ENCODE assay signal across 8 cellular contexts in genomic region chr6:157667211-157668033, GRCh38.
DNase-seq lines count a peak whose midpoint lies in the region; ATAC-seq and TF ChIP-seq lines count a peak whose summit lies in the region.

No MANE protein-coding gene starts in this region.

- H3K27ac ChIP-seq in fibroblast of lung (ENCODE audit: insufficient read depth, low read length) (no peak overlapping the region), neuronal stem cell (replicated peaks; ENCODE audit: low read length) (no peak overlapping the region)

- H3K18ac ChIP-seq in neuronal stem cell (ENCODE audit: low read length): no peak overlapping the region

- H3K27me3 Mint-ChIP-seq in type B pancreatic cell: peaks cover 5% of the 10 kb centered on the region

- H2BK15ac ChIP-seq in neuronal stem cell (ENCODE audit: low read length): no peak overlapping the region

- H3K36me3 ChIP-seq in NT2/D1 (ENCODE audit: insufficient read depth, insufficient read length, low read length) (no peaks in the 10 kb centered on the region), fibroblast of lung (ENCODE audit: control insufficient read depth, insufficient read depth, low read length) (no peaks in the 10 kb centered on the region), neuronal stem cell (replicated peaks in 1 of 2; ENCODE audit: control insufficient read depth in 2 of 2, insufficient read depth in 2 of 2, low read length in 2 of 2) (no peaks in the 10 kb centered on the region)

- H3K4me3 ChIP-seq in NT2/D1 (ENCODE audit: insufficient read length, low read depth) (no peak overlapping the region), fibroblast of lung (replicated peaks in 1 of 4; ENCODE audit: control extremely low read depth in 1 of 4, insufficient read depth in 1 of 4, low read depth in 3 of 4, low read length in 4 of 4) (no peak overlapping the region), neuronal stem cell (ENCODE audit: low read length in 2 of 2) (no peak overlapping the region)

- peaks cover 8% of the 10 kb centered on the region for H3K9me3 Mint-ChIP-seq in type B pancreatic cell

- no peak overlapping the region for H2BK120ac ChIP-seq in neuronal stem cell (ENCODE audit: low read depth, low read length)

- H2AK5ac ChIP-seq in neuronal stem cell (ENCODE audit: low read depth, low read length): no peak overlapping the region

- H3K36me3 Mint-ChIP-seq in type B pancreatic cell: peaks cover 5% of the 10 kb centered on the region

- TF ChIP-seq CTCF in fibroblast of lung (conservative IDR thresholded peaks at IDR 0.05 in 1 of 2, IDR thresholded peaks at IDR 0.05 in 1 of 2; ENCODE audit: low read depth in 1 of 2, low read length in 2 of 2) (peak; percentile 86 to 93), type B pancreatic cell (conservative IDR thresholded peaks at IDR 0.05) (peak; percentile 93)

- H3K23ac ChIP-seq in neuronal stem cell (ENCODE audit: low read depth, low read length, poor library complexity): no peak overlapping the region

- DNase-seq in ELR (ENCODE audit: low read depth) (peak; percentile 79), NT2/D1 (ENCODE audit: low read depth, low spot score) (peak; percentile 36), fibroblast of lung (ENCODE audit: low read depth in 2 of 2) (peak; percentile 73 to 79), neuronal stem cell (ENCODE audit: low spot score) (peak; percentile 56), type B pancreatic cell (ENCODE audit: extremely low spot score, unreplicated experiment) (no peak)
- peak; percentile 28 for DNase-seq in activated T-cell treated with anti-CD3 and anti-CD28 coated beads, Interleukin-2, amount 50 U/mL, for 1 hour

- H3K9ac ChIP-seq in NT2/D1 (ENCODE audit: insufficient read length, low read depth) (no peak overlapping the region), fibroblast of lung (ENCODE audit: insufficient read depth, low read length) (no peak overlapping the region), neuronal stem cell (ENCODE audit: low read depth, low read length, poor library complexity) (no peak overlapping the region)

- no peaks in the 10 kb centered on the region for H3K79me1 ChIP-seq in neuronal stem cell (ENCODE audit: low read depth, low read length)

- ATAC-seq in HG03520 (IDR thresholded peaks at IDR 0.05; ENCODE audit: unreplicated experiment) (peak; percentile 73), HG03196 (IDR thresholded peaks at IDR 0.05; ENCODE audit: unreplicated experiment) (no peak)

- H3K4me2 ChIP-seq in fibroblast of lung (ENCODE audit: extremely low read depth, insufficient read depth, low read length) (no peak overlapping the region), neuronal stem cell (ENCODE audit: insufficient read depth, low read length, poor library complexity, severe bottlenecking) (no peak overlapping the region)

- no peaks in the 10 kb centered on the region for H3K79me2 ChIP-seq in fibroblast of lung (ENCODE audit: control insufficient read depth, insufficient read depth, low read length)

- no peak overlapping the region for H3K27ac Mint-ChIP-seq in type B pancreatic cell

- H4K91ac ChIP-seq in neuronal stem cell (ENCODE audit: low read depth, low read length, poor library complexity): no peak overlapping the region

- peak overlapping the region; percentile 0 for H3K4me3 Mint-ChIP-seq in type B pancreatic cell

- no CpG with 5 or more reads among the region's 12 CpGs for WGBS in neuronal stem cell (ENCODE audit: extremely low coverage in 2 of 2, insufficient read length in 2 of 2, insufficient replicate concordance in 1 of 2), 2 donors

- no peaks in the 10 kb centered on the region for H3K27me3 ChIP-seq in NT2/D1 (ENCODE audit: insufficient read depth, insufficient read length)
- no peaks in the 10 kb centered on the region for H3K27me3 ChIP-seq in fibroblast of lung (ENCODE audit: control insufficient read depth, insufficient read depth, low read length)
- no peaks in the 10 kb centered on the region for H3K27me3 ChIP-seq in neuronal stem cell (ENCODE audit: control insufficient read depth in 3 of 3, insufficient read depth in 3 of 3, low read depth in 1 of 3, low read length in 3 of 3)

- H3K14ac ChIP-seq in neuronal stem cell (ENCODE audit: low read length): no peak overlapping the region

- no peak overlapping the region for H2BK5ac ChIP-seq in neuronal stem cell (ENCODE audit: low read length)

- H2AFZ ChIP-seq in fibroblast of lung (ENCODE audit: low read length) (no peak overlapping the region), neuronal stem cell (ENCODE audit: low read length) (no peak overlapping the region)

- no peaks in the 10 kb centered on the region for H4K20me1 ChIP-seq in fibroblast of lung (ENCODE audit: control insufficient read depth, extremely low read depth, insufficient read depth, low read length)

- H3K9me3 ChIP-seq in NT2/D1 (ENCODE audit: insufficient read depth, low read length) (no peaks in the 10 kb centered on the region), fibroblast of lung (ENCODE audit: control insufficient read depth, insufficient read depth, low read depth, low read length) (no peaks in the 10 kb centered on the region), neuronal stem cell (replicated peaks in 1 of 2; ENCODE audit: control insufficient read depth in 2 of 2, insufficient read depth in 1 of 2, low read depth in 1 of 2, low read length in 2 of 2) (no peaks in the 10 kb centered on the region)

- H3K4me1 ChIP-seq in NT2/D1 (ENCODE audit: insufficient read depth, insufficient read length) (peaks cover 2% of the 10 kb centered on the region), fibroblast of lung (ENCODE audit: control insufficient read depth, extremely low read depth, insufficient read depth, low read length) (peaks cover 6% of the 10 kb centered on the region), neuronal stem cell (ENCODE audit: control insufficient read depth in 2 of 2, insufficient read depth in 1 of 2, low read depth in 1 of 2, low read length in 2 of 2) (peaks cover 2 to 6% of the 10 kb centered on the region in 2 donors)

- H3K4me1 Mint-ChIP-seq in type B pancreatic cell (ENCODE audit: unreplicated experiment): peaks cover 13% of the 10 kb centered on the region

- H3K4ac ChIP-seq in neuronal stem cell (ENCODE audit: low read length): no peak overlapping the region

- H4K8ac ChIP-seq in neuronal stem cell (ENCODE audit: low read depth, low read length): no peak overlapping the region

- H2BK12ac ChIP-seq in neuronal stem cell (ENCODE audit: low read length): no peak overlapping the region
